ENCODE assay signal across 8 cellular contexts in the genomic region with DNA sequence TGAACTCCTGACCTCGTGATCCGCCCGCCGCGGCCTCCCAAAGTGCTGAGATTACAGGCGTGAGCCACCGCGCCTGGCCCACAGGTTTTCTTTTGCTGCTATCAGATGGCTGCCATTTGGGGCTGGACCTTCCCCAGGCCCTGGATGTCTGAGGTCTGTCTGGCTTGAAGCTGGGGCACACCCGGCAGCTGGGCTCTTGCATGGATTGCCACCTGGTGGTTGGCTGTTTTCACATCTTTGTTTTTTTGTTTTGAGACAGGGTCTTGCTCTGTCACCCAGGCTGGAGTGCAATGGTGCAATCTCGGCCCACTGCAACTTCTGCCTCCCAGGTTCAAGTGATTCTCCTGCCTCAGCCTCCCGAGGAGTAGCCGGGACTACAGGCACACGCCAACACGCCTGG. TPM values are rescaled to one million over a fixed set of nuclear protein-coding genes. Genes with fewer than 3 reads are reported as not detected.
A peak's percentile ranks its signal among the peaks of the same experiment; 100 is the strongest.
DNase-seq lines count a peak whose midpoint lies in the region; ATAC-seq and TF ChIP-seq lines count a peak whose summit lies in the region.
"Not testable (repeated sequence)": the region's sequence is repeated elsewhere in the genome, so short reads cannot be mapped to it uniquely, and the experiment has no call there.

No MANE protein-coding gene starts in this region.

- H3K9me3 Mint-ChIP-seq in endothelial cell (ENCODE audit: unreplicated experiment), result not testable (repeated sequence)

- CTCF ChIA-PET in A673 (lab: Charles Lee) (interaction anchor here (0.6 kb wide), 1 partner anchor 44 kb away, joined by 3 read pairs; no protein-coding TSS in a partner anchor), Panc1 (lab: Charles Lee) (interaction anchor here (1.0 kb wide), 1 partner anchor 50 kb away, joined by 6 read pairs; no protein-coding TSS in a partner anchor)

- BruUV-seq in A673 (replicated peaks; lab: Mats Ljungman, UMichigan); Panc1 (replicated peaks; lab: Mats Ljungman, UMichigan): not testable (repeated sequence)

- H3K4me3 Mint-ChIP-seq in endothelial cell (ENCODE audit: unreplicated experiment), result not testable (repeated sequence)

- not testable (repeated sequence) for H3K27me3 Mint-ChIP-seq in endothelial cell (ENCODE audit: unreplicated experiment)

- DNase-seq in A673 (ENCODE audit: low spot score); GM06990 (ENCODE audit: extremely low read depth, insufficient read length); Panc1 (ENCODE audit: low read depth, low spot score); hepatocyte (ENCODE audit: low spot score): not testable (repeated sequence)
- DNase-seq in amniotic epithelial cell (ENCODE audit: low read depth) (peak; percentile 33), endothelial cell (ENCODE audit: low spot score) (peak; percentile 42), posterior vena cava (ENCODE audit: low spot score) (peak; percentile 62)

- H3K36me3 ChIP-seq in A673 (ENCODE audit: insufficient read depth, low read length, poor library complexity, severe bottlenecking); GM06990 (ENCODE audit: control insufficient read depth, insufficient read depth, low read length); Panc1 (ENCODE audit: control insufficient read depth, insufficient read depth, low read length); hepatocyte (replicated peaks; ENCODE audit: insufficient read depth, low read depth): not testable (repeated sequence)

- not testable (repeated sequence) for H3K4me3 ChIP-seq in A673 (ENCODE audit: low read depth, low read length, poor library complexity, severe bottlenecking); GM06990 (replicated peaks; ENCODE audit: low read depth, low read length); Panc1 (ENCODE audit: low read depth in 2 of 2, low read length in 2 of 2); hepatocyte

- not testable (repeated sequence) for H3K9me2 ChIP-seq in hepatocyte (replicated peaks; ENCODE audit: insufficient read depth)

- not testable (repeated sequence) for H3K9me3 ChIP-seq in A673 (ENCODE audit: low read depth, low read length, poor library complexity, severe bottlenecking); Panc1 (ENCODE audit: control insufficient read depth, insufficient read depth, low read depth, low read length); hepatocyte (ENCODE audit: low read depth)

- in situ Hi-C loops in Panc1 (cut with HindIII; ENCODE audit: low pct_unique_long_range_greater_than_20kb, low sequenced_read_pairs), result not testable (repeated sequence)

- not testable (repeated sequence) for H2AFZ ChIP-seq in hepatocyte

- not testable (repeated sequence) for H3K79me2 ChIP-seq in hepatocyte

- not testable (repeated sequence) for H3K27me3 ChIP-seq in A673 (replicated peaks; ENCODE audit: insufficient read depth, low read depth, low read length, poor library complexity); GM06990 (replicated peaks; ENCODE audit: control insufficient read depth, insufficient read depth, low read length); Panc1 (ENCODE audit: control insufficient read depth, insufficient read depth, low read length); hepatocyte

- H3K4me2 ChIP-seq in hepatocyte, result not testable (repeated sequence)

- peak; percentile 24; the same call in 1 of the 2 replicates for TF ChIP-seq CTCF in A673 (conservative IDR thresholded peaks at IDR 0.05; ENCODE audit: low read depth, low read length)
- peak; percentile 20 for TF ChIP-seq CTCF in GM06990 (IDR thresholded peaks at IDR 0.05; ENCODE audit: insufficient read depth, low read length, poor library complexity, severe bottlenecking)
- peak; percentile 13; the same call in 1 of the 2 replicates for TF ChIP-seq CTCF in LNCAP (IDR thresholded peaks at IDR 0.05)
- TF ChIP-seq CTCF in Panc1 (IDR thresholded peaks at IDR 0.05), result peak; percentile 64
- TF ChIP-seq CTCF in endothelial cell (IDR thresholded peaks at IDR 0.05; ENCODE audit: unreplicated experiment), result peak; percentile 42
- peak; percentile 9 for TF ChIP-seq CTCF in hepatocyte (IDR thresholded peaks at IDR 0.05; ENCODE audit: poor library complexity)

- ATAC-seq in Panc1, result peak; percentile 59

- not testable (repeated sequence) for H3K36me3 Mint-ChIP-seq in endothelial cell (ENCODE audit: low read depth, unreplicated experiment)

- not testable (repeated sequence) for H4K20me1 ChIP-seq in hepatocyte (ENCODE audit: insufficient read depth, poor library complexity, severe bottlenecking)

- POLR2A ChIA-PET in A673 (lab: Charles Lee; ENCODE audit: low non-redundant PET), result interaction anchor here (0.8 kb wide), 1 partner anchor 129 kb away, joined by 3 read pairs; no protein-coding TSS in a partner anchor
- POLR2A ChIA-PET in Panc1 (lab: Charles Lee), result not testable (repeated sequence)

- intact Hi-C loops in A673 (cut with micrococcal nuclease; ENCODE audit: unreplicated experiment); Panc1 (cut with micrococcal nuclease; ENCODE audit: unreplicated experiment); posterior vena cava (cut with DNase I): not testable (repeated sequence)

- not testable (repeated sequence) for H3K27ac ChIP-seq in A673 (ENCODE audit: low read depth, low read length, poor library complexity, severe bottlenecking); Panc1 (ENCODE audit: low read length); hepatocyte

- H3K4me1 ChIP-seq in A673 (ENCODE audit: insufficient read depth, low read length, poor library complexity, severe bottlenecking); Panc1 (ENCODE audit: control insufficient read depth, insufficient read depth, low read length); hepatocyte (ENCODE audit: insufficient read depth): not testable (repeated sequence)

- H3K27ac Mint-ChIP-seq in endothelial cell (ENCODE audit: unreplicated experiment), result not testable (repeated sequence)

- 91% methylated on average over 14 of the region's 14 CpGs for WGBS in hepatocyte (ENCODE audit: low lambda C conversion rate, missing lambda C conversion rate)

- peaks cover 15% of the 10 kb centered on the region for H3K4me1 Mint-ChIP-seq in endothelial cell (ENCODE audit: unreplicated experiment)

RNA-seq across cellular contexts. Expression of gene HRH1, which starts 51.6 kb away (rescaled TPM):
- total RNA-seq in A673 (2021) (0.81 and 0.92 TPM in 2 replicates), Panc1 (2021; ENCODE audit: unreplicated experiment) (4.6 TPM), endothelial cell (ENCODE audit: unreplicated experiment) (0.90 TPM), hepatocyte (2.9 and 5.1 TPM in 2 replicates), posterior vena cava (10 to 100 TPM in 1 of 2 donors, 1 to 10 TPM in 1; 5.5 to 11.4 TPM)
- 4.9 TPM for polyA plus RNA-seq in Panc1 (2012; ENCODE audit: insufficient read length)
- polyA plus RNA-seq in hepatocyte, result 1.8 and 3.3 TPM in 2 replicates

Comparison
In these comparisons a context has a peak if more than half of its experiments do, and no peak if none do; other contexts are left out.
1. CTCF ChIP-seq: peak in every context shown above with its lines; median percentile 64 in Panc1; 42 in endothelial cell; 24 in A673; 20 in GM06990; 13 in LNCAP; 9 in hepatocyte.